In genomic region chr7:47100815-47101435, GRCh38 we compare ENCODE assay signal across 7 cellular contexts.
DNase-seq lines count a peak whose midpoint lies in the region; ATAC-seq, FAIRE-seq and TF ChIP-seq lines count a peak whose summit lies in the region.

No MANE protein-coding gene starts in this region.

- CTCF ChIA-PET in K562 (lab: Yijun Ruan, JAX; ENCODE audit: low intra/inter-chr PET ratio), result no interaction called here

- no peak for TF ChIP-seq POLR2A in K562 (conservative IDR thresholded peaks at IDR 0.05)

- no peak overlapping the region for H2AFZ ChIP-seq in K562 (ENCODE audit: low read depth, low read length)

- BruUV-seq in K562 (replicated peaks; lab: Mats Ljungman, UMichigan), result no TSS peak

- peak in 1 of 2 experiments; percentile 43; a peak in 1 of 4 replicates for TF ChIP-seq RAD21 in K562 (CRISPR knock-in tag; conservative IDR thresholded peaks at IDR 0.05 in 1 of 2, IDR thresholded peaks at IDR 0.05 in 1 of 2)

- no peak overlapping the region for H3K27ac ChIP-seq in K562 (ENCODE audit: extremely low read depth, low read depth, low read length)

- no peak overlapping the region for H3K9ac ChIP-seq in K562 (ENCODE audit: insufficient read depth in 1 of 2, low read depth in 2 of 2, low read length in 2 of 2)

- FAIRE-seq in K562 (lab: Jason Lieb, UNC), result peak; percentile 84

- in situ Hi-C loops in GM13977 (cut with MboI; ENCODE audit: low pct_unique_long_range_greater_than_20kb, low sequenced_read_pairs, unreplicated experiment), result no loop called here
- in situ Hi-C loops in K562 (cut with MboI), result no loop called here

- H3K4me1 ChIP-seq in K562 (replicated peaks in 1 of 2; ENCODE audit: control insufficient read depth in 2 of 2, insufficient read depth in 2 of 2, low read length in 2 of 2), result no peaks in the 10 kb centered on the region

- no peaks in the 10 kb centered on the region for H3K9me1 ChIP-seq in K562 (ENCODE audit: control insufficient read depth, insufficient read depth, low read length)

- no peaks in the 10 kb centered on the region; a peak in 1 of 5 replicates for H3K27me3 ChIP-seq in K562 (ENCODE audit: control insufficient read depth in 2 of 2, insufficient read depth in 2 of 2, low read length in 2 of 2)

- ATAC-seq in K562 (peak; percentile 92), HG02938 (IDR thresholded peaks at IDR 0.05; ENCODE audit: unreplicated experiment) (no peak), HG02623 (IDR thresholded peaks at IDR 0.05; ENCODE audit: unreplicated experiment) (no peak)

- H4K20me1 ChIP-seq in K562 (replicated peaks; ENCODE audit: control insufficient read depth, insufficient read depth, low read length), result no peaks in the 10 kb centered on the region; the same call in 1 of the 2 replicates

- POLR2A ChIA-PET in K562 (lab: Yijun Ruan, JAX), result interaction anchor here (0.6 kb wide), 1 partner anchor 142 kb away, joined by 3 read pairs; no protein-coding TSS in a partner anchor

- TF ChIP-seq CTCF in GM13977 (IDR thresholded peaks at IDR 0.05; ENCODE audit: extremely low read depth, insufficient read depth, missing control alignments), result peak; percentile 41
- peak; percentile 62 to 73 (median 64) for TF ChIP-seq CTCF in K562 (IDR thresholded peaks at IDR 0.05 in 2 of 3, conservative IDR thresholded peaks at IDR 0.05 in 1 of 3; ENCODE audit: insufficient read depth in 2 of 3, low read depth in 1 of 3, low read length in 3 of 3)

- DNase-seq in GM13977 (ENCODE audit: low spot score) (no peak), NCI-H2029 (lab: John Stamatoyannopoulos, UW) (peak; percentile 65), K562 (ENCODE audit: extremely low read depth in 1 of 4, low spot score in 3 of 4) (peak; percentile 34 to 64 (median 42)), lung microvascular endothelial cell (ENCODE audit: low read depth in 2 of 2) (peak; percentile 65 to 67), GM19238 (ENCODE audit: insufficient read length, low spot score) (no peak)

- H3K36me3 ChIP-seq in K562 (ENCODE audit: control insufficient read depth, insufficient read depth, low read length), result no peaks in the 10 kb centered on the region

- intact Hi-C loops in K562 (cut with micrococcal nuclease), result loop anchor here (2.0 to 5.0 kb wide), 3 partner anchors 80 to 151 kb away; no protein-coding TSS in a partner anchor

- no peak overlapping the region for H3K4me3 ChIP-seq in K562

- 3% methylated on average over 5 of the region's 5 CpGs for WGBS in K562 (ENCODE audit: insufficient coverage, low coverage, missing lambda C conversion rate)

- no peaks in the 10 kb centered on the region for H3K9me3 ChIP-seq in K562 (replicated peaks; ENCODE audit: control insufficient read depth, insufficient read depth, low read depth, low read length)

- TF ChIP-seq EP300 in K562 (IDR thresholded peaks at IDR 0.05; ENCODE audit: low read length), result no peak

- H3K79me2 ChIP-seq in K562 (ENCODE audit: control insufficient read depth, insufficient read depth, low read length), result no peaks in the 10 kb centered on the region

- H3K4me2 ChIP-seq in K562 (ENCODE audit: insufficient read depth, low read length), result no peak overlapping the region

TF ChIP-seq in K562, 482 proteins besides CTCF, POLR2A, EP300 and RAD21:
- TF ChIP-seq SMC3 (conservative IDR thresholded peaks at IDR 0.05; ENCODE audit: insufficient read depth, low read depth, low read length), result peak; percentile 33; the same call in 1 of the 2 replicates
- peak; percentile 50; the same call in 1 of the 2 replicates for TF ChIP-seq MAFG (tag; conservative IDR thresholded peaks at IDR 0.05)
- TF ChIP-seq MAFF (IDR thresholded peaks at IDR 0.05; ENCODE audit: low read length), result peak; percentile 28; the same call in 1 of the 2 replicates
- TF ChIP-seq ZNF146 (CRISPR knock-in tag; IDR thresholded peaks at IDR 0.05; ENCODE audit: unreplicated experiment), result peak; percentile 32
- TF ChIP-seq C11orf30 (IDR thresholded peaks at IDR 0.05; ENCODE audit: low read depth), result peak; percentile 67
- TF ChIP-seq SRSF7 (optimal IDR thresholded peaks at IDR 0.05; ENCODE audit: low read depth, low read length), result no peak
- TF ChIP-seq MYNN (IDR thresholded peaks at IDR 0.05), result no peak
- TF ChIP-seq MYNN (CRISPR knock-in tag; IDR thresholded peaks at IDR 0.05), result no peak
- TF ChIP-seq ZNF316 (IDR thresholded peaks at IDR 0.05), result peak; percentile 48; the same call in 1 of the 2 replicates
- 0 out of 2 replicates have a peak, but pooled peaks have one; percentile 21 for TF ChIP-seq MAFK (IDR thresholded peaks at IDR 0.05; ENCODE audit: low read length)
- TF ChIP-seq E2F3 (CRISPR knock-in tag; IDR thresholded peaks at IDR 0.05), result no peak

Comparison
In these comparisons a context has a peak if more than half of its experiments do, and no peak if none do; other contexts are left out.
1. DNase-seq: peak in NCI-H2029 (single experiment), K562 (4 of 4) and lung microvascular endothelial cell (2 of 2); none in GM13977 (single experiment) and GM19238 (single experiment).